1 cellular context compared by ENCODE assay signal in the genomic region with DNA sequence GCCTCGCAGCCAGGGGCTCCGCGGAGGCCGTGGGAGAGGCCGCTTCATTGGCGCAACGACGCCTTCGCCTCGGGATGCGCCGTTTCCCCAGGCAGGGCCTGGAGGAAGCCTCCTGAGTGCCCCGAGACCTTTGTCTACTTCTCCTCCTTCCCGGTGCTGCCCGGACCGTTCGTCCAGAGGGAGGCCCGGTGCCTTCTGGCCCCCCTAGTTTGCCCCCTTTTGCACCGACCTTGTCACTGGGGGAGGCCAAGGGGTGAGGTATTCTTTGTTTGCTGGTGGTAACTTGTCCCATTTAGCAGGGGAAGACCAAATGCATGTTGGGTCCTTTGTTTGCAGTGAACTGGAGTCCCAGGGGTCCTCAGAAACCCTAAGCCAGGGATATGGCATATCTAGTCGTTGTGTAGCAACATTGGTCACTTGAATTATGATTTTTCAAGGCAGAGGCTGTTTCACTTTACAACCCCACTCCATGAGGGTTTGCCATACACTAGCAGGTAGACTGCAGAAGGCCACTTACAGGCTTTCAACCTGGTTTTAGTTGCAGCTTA.
A peak's percentile ranks its signal among the peaks of the same experiment; 100 is the strongest.
TF ChIP-seq lines count a peak whose summit lies in the region.

No MANE protein-coding gene starts in this region.

TF ChIP-seq in HepG2, 621 proteins besides CTCF, POLR2A, EP300 and RAD21 (continues in another document):
- no peak for TF ChIP-seq CCDC6 (CRISPR knock-in tag; IDR thresholded peaks at IDR 0.05)
- TF ChIP-seq HNF4A (CRISPR knock-in tag; IDR thresholded peaks at IDR 0.05) = no peak
- TF ChIP-seq PATZ1 (CRISPR knock-in tag; IDR thresholded peaks at IDR 0.05) = peak; percentile 84; the same call in 1 of the 2 replicates
- 0 out of 2 replicates have a peak, but pooled peaks have one; percentile 27 for TF ChIP-seq TFE3 (CRISPR knock-in tag; IDR thresholded peaks at IDR 0.05)
- TF ChIP-seq, protein P1, sequence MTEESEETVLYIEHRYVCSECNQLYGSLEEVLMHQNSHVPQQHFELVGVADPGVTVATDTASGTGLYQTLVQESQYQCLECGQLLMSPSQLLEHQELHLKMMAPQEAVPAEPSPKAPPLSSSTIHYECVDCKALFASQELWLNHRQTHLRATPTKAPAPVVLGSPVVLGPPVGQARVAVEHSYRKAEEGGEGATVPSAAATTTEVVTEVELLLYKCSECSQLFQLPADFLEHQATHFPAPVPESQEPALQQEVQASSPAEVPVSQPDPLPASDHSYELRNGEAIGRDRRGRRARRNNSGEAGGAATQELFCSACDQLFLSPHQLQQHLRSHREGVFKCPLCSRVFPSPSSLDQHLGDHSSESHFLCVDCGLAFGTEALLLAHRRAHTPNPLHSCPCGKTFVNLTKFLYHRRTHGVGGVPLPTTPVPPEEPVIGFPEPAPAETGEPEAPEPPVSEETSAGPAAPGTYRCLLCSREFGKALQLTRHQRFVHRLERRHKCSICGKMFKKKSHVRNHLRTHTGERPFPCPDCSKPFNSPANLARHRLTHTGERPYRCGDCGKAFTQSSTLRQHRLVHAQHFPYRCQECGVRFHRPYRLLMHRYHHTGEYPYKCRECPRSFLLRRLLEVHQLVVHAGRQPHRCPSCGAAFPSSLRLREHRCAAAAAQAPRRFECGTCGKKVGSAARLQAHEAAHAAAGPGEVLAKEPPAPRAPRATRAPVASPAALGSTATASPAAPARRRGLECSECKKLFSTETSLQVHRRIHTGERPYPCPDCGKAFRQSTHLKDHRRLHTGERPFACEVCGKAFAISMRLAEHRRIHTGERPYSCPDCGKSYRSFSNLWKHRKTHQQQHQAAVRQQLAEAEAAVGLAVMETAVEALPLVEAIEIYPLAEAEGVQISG (CRISPR knock-in tag; IDR thresholded peaks at IDR 0.05) = no peak
- TF ChIP-seq ZFY (CRISPR knock-in tag; IDR thresholded peaks at IDR 0.05) = peak; percentile 51; the same call in 1 of the 2 replicates
- no peak for TF ChIP-seq BATF2 (CRISPR knock-in tag; IDR thresholded peaks at IDR 0.05)
- peak; percentile 49 for TF ChIP-seq HNRNPLL (IDR thresholded peaks at IDR 0.05; ENCODE audit: low read depth, low read length, poor library complexity, severe bottlenecking)
- 0 out of 2 replicates have a peak, but pooled peaks have one; percentile 17 for TF ChIP-seq ZNF225 (CRISPR knock-in tag; IDR thresholded peaks at IDR 0.05)
- 0 out of 2 replicates have a peak, but pooled peaks have one; percentile 10 for TF ChIP-seq ZNF567 (CRISPR knock-in tag; IDR thresholded peaks at IDR 0.05; ENCODE audit: borderline replicate concordance)
- TF ChIP-seq, protein P2, sequence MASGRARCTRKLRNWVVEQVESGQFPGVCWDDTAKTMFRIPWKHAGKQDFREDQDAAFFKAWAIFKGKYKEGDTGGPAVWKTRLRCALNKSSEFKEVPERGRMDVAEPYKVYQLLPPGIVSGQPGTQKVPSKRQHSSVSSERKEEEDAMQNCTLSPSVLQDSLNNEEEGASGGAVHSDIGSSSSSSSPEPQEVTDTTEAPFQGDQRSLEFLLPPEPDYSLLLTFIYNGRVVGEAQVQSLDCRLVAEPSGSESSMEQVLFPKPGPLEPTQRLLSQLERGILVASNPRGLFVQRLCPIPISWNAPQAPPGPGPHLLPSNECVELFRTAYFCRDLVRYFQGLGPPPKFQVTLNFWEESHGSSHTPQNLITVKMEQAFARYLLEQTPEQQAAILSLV (CRISPR knock-in tag; IDR thresholded peaks at IDR 0.05; ENCODE audit: borderline replicate concordance) = 0 out of 2 replicates have a peak, but pooled peaks have one; percentile 6
- no peak for TF ChIP-seq ZNF143 (CRISPR knock-in tag; IDR thresholded peaks at IDR 0.05)
- TF ChIP-seq MEF2D (CRISPR knock-in tag; IDR thresholded peaks at IDR 0.05) = 0 out of 2 replicates have a peak, but pooled peaks have one; percentile 2
- 0 out of 2 replicates have a peak, but pooled peaks have one; percentile 15 for TF ChIP-seq ZNF329 (CRISPR knock-in tag; IDR thresholded peaks at IDR 0.05; ENCODE audit: low read depth)
- TF ChIP-seq ZNF160 (CRISPR knock-in tag; IDR thresholded peaks at IDR 0.05) = 0 out of 2 replicates have a peak, but pooled peaks have one; percentile 39
- TF ChIP-seq NRL (CRISPR knock-in tag; IDR thresholded peaks at IDR 0.05; ENCODE audit: borderline replicate concordance) = 0 out of 2 replicates have a peak, but pooled peaks have one; percentile 63
- peak; percentile 41; the same call in 1 of the 2 replicates for TF ChIP-seq ZNF232 (CRISPR knock-in tag; IDR thresholded peaks at IDR 0.05; ENCODE audit: borderline replicate concordance)
- TF ChIP-seq, protein P3, sequence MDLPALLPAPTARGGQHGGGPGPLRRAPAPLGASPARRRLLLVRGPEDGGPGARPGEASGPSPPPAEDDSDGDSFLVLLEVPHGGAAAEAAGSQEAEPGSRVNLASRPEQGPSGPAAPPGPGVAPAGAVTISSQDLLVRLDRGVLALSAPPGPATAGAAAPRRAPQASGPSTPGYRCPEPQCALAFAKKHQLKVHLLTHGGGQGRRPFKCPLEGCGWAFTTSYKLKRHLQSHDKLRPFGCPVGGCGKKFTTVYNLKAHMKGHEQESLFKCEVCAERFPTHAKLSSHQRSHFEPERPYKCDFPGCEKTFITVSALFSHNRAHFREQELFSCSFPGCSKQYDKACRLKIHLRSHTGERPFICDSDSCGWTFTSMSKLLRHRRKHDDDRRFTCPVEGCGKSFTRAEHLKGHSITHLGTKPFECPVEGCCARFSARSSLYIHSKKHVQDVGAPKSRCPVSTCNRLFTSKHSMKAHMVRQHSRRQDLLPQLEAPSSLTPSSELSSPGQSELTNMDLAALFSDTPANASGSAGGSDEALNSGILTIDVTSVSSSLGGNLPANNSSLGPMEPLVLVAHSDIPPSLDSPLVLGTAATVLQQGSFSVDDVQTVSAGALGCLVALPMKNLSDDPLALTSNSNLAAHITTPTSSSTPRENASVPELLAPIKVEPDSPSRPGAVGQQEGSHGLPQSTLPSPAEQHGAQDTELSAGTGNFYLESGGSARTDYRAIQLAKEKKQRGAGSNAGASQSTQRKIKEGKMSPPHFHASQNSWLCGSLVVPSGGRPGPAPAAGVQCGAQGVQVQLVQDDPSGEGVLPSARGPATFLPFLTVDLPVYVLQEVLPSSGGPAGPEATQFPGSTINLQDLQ (CRISPR knock-in tag; IDR thresholded peaks at IDR 0.05) = 0 out of 2 replicates have a peak, but pooled peaks have one; percentile 20
- TF ChIP-seq BORCS8-MEF2B (CRISPR knock-in tag; IDR thresholded peaks at IDR 0.05) = peak; percentile 40; the same call in 1 of the 2 replicates
- TF ChIP-seq AHR (CRISPR knock-in tag; IDR thresholded peaks at IDR 0.05) = peak; percentile 51; the same call in 1 of the 2 replicates
- TF ChIP-seq KAT8 (CRISPR knock-in tag; IDR thresholded peaks at IDR 0.05) = 0 out of 2 replicates have a peak, but pooled peaks have one; percentile 3
- no peak for TF ChIP-seq KDM4B (CRISPR knock-in tag; IDR thresholded peaks at IDR 0.05)
- peak; percentile 43; the same call in 1 of the 2 replicates for TF ChIP-seq ZSCAN21 (CRISPR knock-in tag; IDR thresholded peaks at IDR 0.05; ENCODE audit: borderline replicate concordance)
- TF ChIP-seq ZNF557 (CRISPR knock-in tag; IDR thresholded peaks at IDR 0.05) = no peak
- TF ChIP-seq PHF8 (CRISPR knock-in tag; IDR thresholded peaks at IDR 0.05) = peak; percentile 2; the same call in 1 of the 2 replicates
- TF ChIP-seq, protein P4, sequence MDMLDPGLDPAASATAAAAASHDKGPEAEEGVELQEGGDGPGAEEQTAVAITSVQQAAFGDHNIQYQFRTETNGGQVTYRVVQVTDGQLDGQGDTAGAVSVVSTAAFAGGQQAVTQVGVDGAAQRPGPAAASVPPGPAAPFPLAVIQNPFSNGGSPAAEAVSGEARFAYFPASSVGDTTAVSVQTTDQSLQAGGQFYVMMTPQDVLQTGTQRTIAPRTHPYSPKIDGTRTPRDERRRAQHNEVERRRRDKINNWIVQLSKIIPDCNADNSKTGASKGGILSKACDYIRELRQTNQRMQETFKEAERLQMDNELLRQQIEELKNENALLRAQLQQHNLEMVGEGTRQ (IDR thresholded peaks at IDR 0.05; ENCODE audit: low read depth, low read length) = no peak
- TF ChIP-seq, protein P4 (CRISPR knock-in tag; IDR thresholded peaks at IDR 0.05; ENCODE audit: borderline replicate concordance) = 0 out of 2 replicates have a peak, but pooled peaks have one; percentile 6
- no peak for TF ChIP-seq AKAP8 (CRISPR knock-in tag; IDR thresholded peaks at IDR 0.05)
- TF ChIP-seq ZFX (CRISPR knock-in tag; IDR thresholded peaks at IDR 0.05; ENCODE audit: low read depth) = peak; percentile 91
- no peak for TF ChIP-seq RCOR2 (CRISPR knock-in tag; IDR thresholded peaks at IDR 0.05)
- TF ChIP-seq, protein P5, sequence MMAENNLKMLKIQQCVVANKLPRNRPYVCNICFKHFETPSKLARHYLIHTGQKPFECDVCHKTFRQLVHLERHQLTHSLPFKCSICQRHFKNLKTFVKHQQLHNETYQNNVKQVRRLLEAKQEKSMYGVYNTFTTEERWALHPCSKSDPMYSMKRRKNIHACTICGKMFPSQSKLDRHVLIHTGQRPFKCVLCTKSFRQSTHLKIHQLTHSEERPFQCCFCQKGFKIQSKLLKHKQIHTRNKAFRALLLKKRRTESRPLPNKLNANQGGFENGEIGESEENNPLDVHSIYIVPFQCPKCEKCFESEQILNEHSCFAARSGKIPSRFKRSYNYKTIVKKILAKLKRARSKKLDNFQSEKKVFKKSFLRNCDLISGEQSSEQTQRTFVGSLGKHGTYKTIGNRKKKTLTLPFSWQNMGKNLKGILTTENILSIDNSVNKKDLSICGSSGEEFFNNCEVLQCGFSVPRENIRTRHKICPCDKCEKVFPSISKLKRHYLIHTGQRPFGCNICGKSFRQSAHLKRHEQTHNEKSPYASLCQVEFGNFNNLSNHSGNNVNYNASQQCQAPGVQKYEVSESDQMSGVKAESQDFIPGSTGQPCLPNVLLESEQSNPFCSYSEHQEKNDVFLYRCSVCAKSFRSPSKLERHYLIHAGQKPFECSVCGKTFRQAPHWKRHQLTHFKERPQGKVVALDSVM (CRISPR knock-in tag; IDR thresholded peaks at IDR 0.05) = peak; percentile 99
- peak; percentile 28 for TF ChIP-seq ZNF280B (CRISPR knock-in tag; IDR thresholded peaks at IDR 0.05; ENCODE audit: borderline replicate concordance)
- TF ChIP-seq ZNF782 (CRISPR knock-in tag; IDR thresholded peaks at IDR 0.05; ENCODE audit: borderline replicate concordance) = 0 out of 2 replicates have a peak, but pooled peaks have one; percentile 19
- no peak for TF ChIP-seq ETS1 (CRISPR knock-in tag; IDR thresholded peaks at IDR 0.05)
- peak; percentile 9; the same call in 1 of the 2 replicates for TF ChIP-seq ZBTB3 (CRISPR knock-in tag; IDR thresholded peaks at IDR 0.05; ENCODE audit: borderline replicate concordance, low read depth)
- TF ChIP-seq TMF1 (CRISPR knock-in tag; IDR thresholded peaks at IDR 0.05; ENCODE audit: low read depth) = 0 out of 2 replicates have a peak, but pooled peaks have one; percentile 15
- no peak for TF ChIP-seq SMAD3 (CRISPR knock-in tag; IDR thresholded peaks at IDR 0.05)
- TF ChIP-seq ZNF343 (CRISPR knock-in tag; IDR thresholded peaks at IDR 0.05) = peak; percentile 41; the same call in 1 of the 2 replicates
